ENCODE assay signal across 15 cellular contexts in genomic region chr19:29928831-29929230, GRCh38. TPM values are rescaled to one million over a fixed set of nuclear protein-coding genes. Genes with fewer than 3 reads are reported as not detected.
DNase-seq lines count a peak whose midpoint lies in the region; ATAC-seq, FAIRE-seq and TF ChIP-seq lines count a peak whose summit lies in the region.
"Had no signal": no experiment of that assay in that cellular context is flagged by ENCODE, and none has a peak within 500 bp of the region (broad histone marks: within the 10 kb centered on the region; RNA-seq: fewer than 3 reads in every experiment).

No MANE protein-coding gene starts in this region.

- FAIRE-seq in GM18507 (lab: Jason Lieb, UNC), result peak; percentile 96
- FAIRE-seq: small intestine had no signal

- no peak for TF ChIP-seq POLR2A in uterus (IDR thresholded peaks at IDR 0.05)

- no peak overlapping the region for H3K27ac ChIP-seq in uterus
- H3K27ac ChIP-seq: BLaER1, vagina had no signal

- intact Hi-C loops in cardiac septum (cut with DNase I), result no loop called here
- intact Hi-C loops in uterus (cut with DNase I; ENCODE audit: low total_unique reads), result no loop called here

- H3K9me3 ChIP-seq in uterus, result no peaks in the 10 kb centered on the region
- H3K9me3 ChIP-seq: vagina had no signal

- H3K4me1 ChIP-seq in uterus, result no peaks in the 10 kb centered on the region
- H3K4me1 ChIP-seq: vagina had no signal

- DNase-seq in GM18507 (ENCODE audit: extremely low spot score, insufficient read length, low read depth), result peak; percentile 40
- DNase-seq in GM20000 (ENCODE audit: low spot score), result peak; percentile 55
- DNase-seq in NCI-H526 (lab: John Stamatoyannopoulos, UW), result peak; percentile 41 to 68
- DNase-seq in cardiac septum (ENCODE audit: low spot score), result no peak
- DNase-seq in CD1c-positive myeloid dendritic cell (ENCODE audit: extremely low spot score), result no peak
- DNase-seq in NCI-H2107 treated with DMSO at 0.1 percent for 48 hours (lab: John Stamatoyannopoulos, UW; ENCODE audit: unreplicated experiment), result no peak
- DNase-seq in uterus, result no peak
- DNase-seq: activated naive CD8-positive, alpha-beta T cell treated with anti-CD3 and anti-CD28 coated beads for 36 hours; GDM1; naive thymus-derived CD8-positive, alpha-beta T cell; NCI-H1930; small intestine had no signal

- H3K36me3 ChIP-seq in uterus, result no peaks in the 10 kb centered on the region
- H3K36me3 ChIP-seq: BLaER1, vagina had no signal

- no peak overlapping the region for H3K4me3 ChIP-seq in uterus
- H3K4me3 ChIP-seq: BLaER1, vagina had no signal

- peak; percentile 82 for ATAC-seq in HG02938 (IDR thresholded peaks at IDR 0.05; ENCODE audit: unreplicated experiment)
- ATAC-seq: naive thymus-derived CD8-positive, alpha-beta T cell had no signal

- TF ChIP-seq CTCF in GM20000 (IDR thresholded peaks at IDR 0.05; ENCODE audit: extremely low read depth, missing control alignments), result no peak
- no peak for TF ChIP-seq CTCF in uterus (IDR thresholded peaks at IDR 0.05)

- no peaks in the 10 kb centered on the region for H3K27me3 ChIP-seq in uterus
- H3K27me3 ChIP-seq: BLaER1, vagina had no signal

RNA-seq across cellular contexts. Expression of gene URI1, which starts 13.2 kb away (rescaled TPM):
- total RNA-seq in cardiac septum (47.1 TPM), uterus (100 to 1,000 TPM in 1 of 4 donors, 10 to 100 TPM in 3; 59.1 to 125 (median 67.6) TPM)

Comparison
In these comparisons a context has a peak if more than half of its experiments do, and no peak if none do; other contexts are left out.
1. DNase-seq: peak in GM18507 (single experiment), GM20000 (single experiment) and NCI-H526 (2 of 2); none in cardiac septum (single experiment), CD1c-positive myeloid dendritic cell (single experiment), NCI-H2107 treated with DMSO at 0.1 percent for 48 hours (single experiment) and uterus (0 of 2).